Comparison of ENCODE assay signal across 1 cellular context in genomic region chr20:17873410-17874270, GRCh38.
TF ChIP-seq lines count a peak whose summit lies in the region.

No MANE protein-coding gene starts in this region.

TF ChIP-seq in HepG2, 621 proteins besides CTCF, POLR2A, EP300 and RAD21 (continued from another document and continues in another):
- TF ChIP-seq HIC2 (CRISPR knock-in tag; IDR thresholded peaks at IDR 0.05; ENCODE audit: low read depth): peak; percentile 87
- no peak for TF ChIP-seq DZIP1 (CRISPR knock-in tag; IDR thresholded peaks at IDR 0.05)
- peak; percentile 9; the same call in 1 of the 2 replicates for TF ChIP-seq SPEN (CRISPR knock-in tag; IDR thresholded peaks at IDR 0.05; ENCODE audit: low read depth)
- no peak for TF ChIP-seq FLYWCH1 (CRISPR knock-in tag; IDR thresholded peaks at IDR 0.05)
- TF ChIP-seq ZNF260 (CRISPR knock-in tag; IDR thresholded peaks at IDR 0.05; ENCODE audit: borderline replicate concordance, low read depth): no peak
- 0 out of 2 replicates have a peak, but pooled peaks have one; percentile 5 for TF ChIP-seq KDM3A (CRISPR knock-in tag; IDR thresholded peaks at IDR 0.05; ENCODE audit: low read depth)
- TF ChIP-seq TFDP2 (CRISPR knock-in tag; IDR thresholded peaks at IDR 0.05): peak; percentile 58; the same call in 1 of the 2 replicates
- peak; percentile 71; the same call in 1 of the 2 replicates for TF ChIP-seq SP4 (CRISPR knock-in tag; IDR thresholded peaks at IDR 0.05)
- TF ChIP-seq ZBED4 (CRISPR knock-in tag; IDR thresholded peaks at IDR 0.05; ENCODE audit: borderline replicate concordance): peak; percentile 7
- TF ChIP-seq ARNTL (CRISPR knock-in tag; IDR thresholded peaks at IDR 0.05): peak; percentile 8; the same call in 1 of the 2 replicates
- no peak for TF ChIP-seq TCF7L2 (IDR thresholded peaks at IDR 0.05; ENCODE audit: low read depth, low read length)
- peak; percentile 93 for TF ChIP-seq XRCC5 (optimal IDR thresholded peaks at IDR 0.05; ENCODE audit: low read length)
- peak; percentile 14; the same call in 1 of the 2 replicates for TF ChIP-seq ZNF296 (CRISPR knock-in tag; conservative IDR thresholded peaks at IDR 0.05)
- no peak for TF ChIP-seq FOXA1 (IDR thresholded peaks at IDR 0.05)
- peak; percentile 85 for TF ChIP-seq FOXA1 (CRISPR knock-in tag; IDR thresholded peaks at IDR 0.05)
- no peak for TF ChIP-seq ZNF660 (CRISPR knock-in tag; IDR thresholded peaks at IDR 0.05; ENCODE audit: borderline replicate concordance, low read depth)
- peak; percentile 94; the same call in 1 of the 2 replicates for TF ChIP-seq ZNF788 (CRISPR knock-in tag; IDR thresholded peaks at IDR 0.05; ENCODE audit: borderline replicate concordance)
- 0 out of 2 replicates have a peak, but pooled peaks have one; percentile 57 for TF ChIP-seq ZNF333 (CRISPR knock-in tag; IDR thresholded peaks at IDR 0.05; ENCODE audit: borderline replicate concordance)
- TF ChIP-seq ZNF264 (CRISPR knock-in tag; IDR thresholded peaks at IDR 0.05): peak; percentile 33; the same call in 1 of the 2 replicates
- TF ChIP-seq ZNF766 (CRISPR knock-in tag; IDR thresholded peaks at IDR 0.05; ENCODE audit: borderline replicate concordance): peak; percentile 81; the same call in 1 of the 2 replicates
- peak; percentile 46; the same call in 1 of the 2 replicates for TF ChIP-seq ZNF281 (CRISPR knock-in tag; IDR thresholded peaks at IDR 0.05; ENCODE audit: borderline replicate concordance)
- peak; percentile 70 for TF ChIP-seq HNF4A (CRISPR knock-in tag; IDR thresholded peaks at IDR 0.05)
- peak; percentile 95 for TF ChIP-seq ZNF687 (CRISPR knock-in tag; IDR thresholded peaks at IDR 0.05)
- peak; percentile 67; the same call in 1 of the 2 replicates for TF ChIP-seq ZNF83 (CRISPR knock-in tag; IDR thresholded peaks at IDR 0.05; ENCODE audit: borderline replicate concordance)
- TF ChIP-seq CSRNP1 (CRISPR knock-in tag; IDR thresholded peaks at IDR 0.05): peak; percentile 49; the same call in 1 of the 2 replicates
- peak; percentile 48; the same call in 1 of the 2 replicates for TF ChIP-seq STAT5B (CRISPR knock-in tag; IDR thresholded peaks at IDR 0.05)
- TF ChIP-seq ZNF598 (CRISPR knock-in tag; IDR thresholded peaks at IDR 0.05; ENCODE audit: borderline replicate concordance): no peak
- TF ChIP-seq MAZ (IDR thresholded peaks at IDR 0.05; ENCODE audit: borderline replicate concordance, low read depth, low read length): peak; percentile 21; the same call in 1 of the 2 replicates
- peak; percentile 50; the same call in 1 of the 2 replicates for TF ChIP-seq MAZ (CRISPR knock-in tag; IDR thresholded peaks at IDR 0.05; ENCODE audit: low read depth)
- peak; percentile 15; the same call in 1 of the 2 replicates for TF ChIP-seq ZNF280B (CRISPR knock-in tag; IDR thresholded peaks at IDR 0.05; ENCODE audit: borderline replicate concordance)
- 0 out of 2 replicates have a peak, but pooled peaks have one; percentile 26 for TF ChIP-seq FOSL2 (CRISPR knock-in tag; IDR thresholded peaks at IDR 0.05)
- peak; percentile 40; the same call in 1 of the 2 replicates for TF ChIP-seq ZNF891 (CRISPR knock-in tag; IDR thresholded peaks at IDR 0.05)
- TF ChIP-seq DMAP1 (CRISPR knock-in tag; IDR thresholded peaks at IDR 0.05): peak; percentile 81
- TF ChIP-seq PHF5A (CRISPR knock-in tag; IDR thresholded peaks at IDR 0.05; ENCODE audit: low read depth, unreplicated experiment): no peak
